ENCODE assay signal across 16 cellular contexts in genomic region chr21:35202431-35202830, GRCh38.
DNase-seq lines count a peak whose midpoint lies in the region; ATAC-seq, FAIRE-seq and TF ChIP-seq lines count a peak whose summit lies in the region.
"Had no signal": no experiment of that assay in that cellular context is flagged by ENCODE, and none has a peak within 500 bp of the region (broad histone marks: within the 10 kb centered on the region; RNA-seq: fewer than 3 reads in every experiment).

No MANE protein-coding gene starts in this region.

- no peak for FAIRE-seq in astrocyte (lab: Jason Lieb, UNC)
- FAIRE-seq in keratinocyte (lab: Jason Lieb, UNC): no peak

- TF ChIP-seq CTCF in natural killer cell (IDR thresholded peaks at IDR 0.05) (no peak), astrocyte (IDR thresholded peaks at IDR 0.05; ENCODE audit: insufficient read depth, low read depth, low read length) (no peak), keratinocyte (optimal IDR thresholded peaks at IDR 0.05 in 1 of 3, IDR thresholded peaks at IDR 0.05 in 1 of 3, conservative IDR thresholded peaks at IDR 0.05 in 1 of 3; ENCODE audit: extremely low read depth in 1 of 3, insufficient read depth in 2 of 3, low read length in 3 of 3) (no peak), vagina (IDR thresholded peaks at IDR 0.05) (no peak)

- no peaks in the 10 kb centered on the region for H3K36me3 ChIP-seq in astrocyte (ENCODE audit: insufficient read depth, low read length)
- H3K36me3 ChIP-seq in keratinocyte (ENCODE audit: control insufficient read depth in 2 of 2, extremely low read depth in 1 of 2, insufficient read depth in 2 of 2, low read length in 2 of 2): no peaks in the 10 kb centered on the region
- no peaks in the 10 kb centered on the region for H3K36me3 ChIP-seq in vagina
- H3K36me3 ChIP-seq: BLaER1 had no signal

- peak overlapping the region; percentile 14 to 55 for H3K27ac Mint-ChIP-seq in natural killer cell treated with Interleukin-12 subunit alpha and Interleukin-12 subunit beta and Interleukin-15 and Interleukin-18, amount 100 ng/mL, for 72 hours
- no peak overlapping the region for H3K27ac Mint-ChIP-seq in natural killer cell
- peak overlapping the region; percentile 95 for H3K27ac Mint-ChIP-seq in astrocyte (ENCODE audit: unreplicated experiment)
- H3K27ac Mint-ChIP-seq: stimulated activated effector memory CD8-positive, alpha-beta T cell treated with anti-CD3 and anti-CD28 coated beads, Interleukin-12 subunit alpha, Interleukin-12 subunit beta, amount 100 ng/mL, for 72 hours had no signal

- dilution Hi-C loops in keratinocyte (cut with MboI; ENCODE audit: extremely low pct_ligation_motif_present, low sequenced_read_pairs): no loop called here

- DNase-seq in natural killer cell treated with Interleukin-12 subunit alpha and Interleukin-12 subunit beta and Interleukin-15 and Interleukin-18, amount 100 ng/mL, for 72 hours (ENCODE audit: low spot score): no peak
- DNase-seq in natural killer cell (no peak), astrocyte (ENCODE audit: low read depth) (no peak), keratinocyte (ENCODE audit: low read depth, low spot score) (no peak), vagina (ENCODE audit: extremely low spot score in 2 of 2) (no peak), GOT3 (lab: John Stamatoyannopoulos, UW) (no peak), NCI-H774 (lab: John Stamatoyannopoulos, UW) (no peak)
- DNase-seq: activated CD4-positive, alpha-beta T cell treated with anti-CD3 and anti-CD28 coated beads, Interleukin-2, amount 50 U/mL, for 48 hours; activated gamma-delta T cell treated with Interleukin-2 at 50 U/mL for 16 hours; central memory CD4-positive, alpha-beta T cell; NCI-H1105; NCI-H524 treated with DMSO at 0.1 percent for 48 hours; RPMI8226 had no signal

- H3K9ac ChIP-seq in astrocyte (ENCODE audit: low read length) (peak overlapping the region; percentile 78), keratinocyte (ENCODE audit: control insufficient read depth, extremely low read depth, insufficient read depth, low read length) (no peak overlapping the region)
- H3K9ac ChIP-seq: BLaER1 had no signal

- peak overlapping the region; percentile 17 for H3K4me3 Mint-ChIP-seq in natural killer cell treated with Interleukin-12 subunit alpha and Interleukin-12 subunit beta and Interleukin-15 and Interleukin-18, amount 100 ng/mL, for 72 hours
- no peak overlapping the region for H3K4me3 Mint-ChIP-seq in natural killer cell
- H3K4me3 Mint-ChIP-seq in astrocyte (ENCODE audit: unreplicated experiment): no peak overlapping the region
- H3K4me3 Mint-ChIP-seq: stimulated activated effector memory CD8-positive, alpha-beta T cell treated with anti-CD3 and anti-CD28 coated beads, Interleukin-12 subunit alpha, Interleukin-12 subunit beta, amount 100 ng/mL, for 72 hours had no signal

- H3K4me2 ChIP-seq in astrocyte (ENCODE audit: low read length) (no peak overlapping the region), keratinocyte (ENCODE audit: control insufficient read depth, extremely low read depth, insufficient read depth, low read depth, low read length) (no peak overlapping the region)
- H3K4me2 ChIP-seq: BLaER1 had no signal

- no peaks in the 10 kb centered on the region for H4K20me1 ChIP-seq in astrocyte (ENCODE audit: insufficient read depth, low read length)
- no peaks in the 10 kb centered on the region for H4K20me1 ChIP-seq in keratinocyte (ENCODE audit: control insufficient read depth, extremely low read depth, insufficient read depth, low read length)
- H4K20me1 ChIP-seq: BLaER1 had no signal

- H2AFZ ChIP-seq in astrocyte (ENCODE audit: low read depth, low read length): no peak overlapping the region
- H2AFZ ChIP-seq in keratinocyte (ENCODE audit: control insufficient read depth, low read length): no peak overlapping the region

- H3K9me3 Mint-ChIP-seq in natural killer cell treated with Interleukin-12 subunit alpha and Interleukin-12 subunit beta and Interleukin-15 and Interleukin-18, amount 100 ng/mL, for 72 hours: no peaks in the 10 kb centered on the region
- H3K9me3 Mint-ChIP-seq in natural killer cell (no peaks in the 10 kb centered on the region), astrocyte (ENCODE audit: unreplicated experiment) (no peaks in the 10 kb centered on the region)
- H3K9me3 Mint-ChIP-seq: stimulated activated effector memory CD8-positive, alpha-beta T cell treated with anti-CD3 and anti-CD28 coated beads, Interleukin-12 subunit alpha, Interleukin-12 subunit beta, amount 100 ng/mL, for 72 hours had no signal

- no peaks in the 10 kb centered on the region for H3K36me3 Mint-ChIP-seq in natural killer cell treated with Interleukin-12 subunit alpha and Interleukin-12 subunit beta and Interleukin-15 and Interleukin-18, amount 100 ng/mL, for 72 hours
- H3K36me3 Mint-ChIP-seq in natural killer cell (no peaks in the 10 kb centered on the region), astrocyte (ENCODE audit: low read depth, unreplicated experiment) (peaks cover 2% of the 10 kb centered on the region)
- H3K36me3 Mint-ChIP-seq: stimulated activated effector memory CD8-positive, alpha-beta T cell treated with anti-CD3 and anti-CD28 coated beads, Interleukin-12 subunit alpha, Interleukin-12 subunit beta, amount 100 ng/mL, for 72 hours had no signal

- H3K4me3 ChIP-seq in astrocyte (ENCODE audit: insufficient read depth, low read depth, low read length) (no peak overlapping the region), keratinocyte (ENCODE audit: control insufficient read depth in 2 of 3, extremely low read depth in 1 of 3, insufficient read depth in 2 of 3, low read depth in 1 of 3, low read length in 3 of 3) (no peak overlapping the region), vagina (no peak overlapping the region)
- H3K4me3 ChIP-seq: BLaER1 had no signal

- H3K4me1 ChIP-seq in astrocyte (ENCODE audit: insufficient read depth, low read length): peaks cover 45% of the 10 kb centered on the region
- peaks cover 35% of the 10 kb centered on the region for H3K4me1 ChIP-seq in keratinocyte (ENCODE audit: control insufficient read depth, extremely low read depth, insufficient read depth, low read length)
- H3K4me1 ChIP-seq in vagina: peaks cover 25% of the 10 kb centered on the region

- H3K27me3 Mint-ChIP-seq in natural killer cell treated with Interleukin-12 subunit alpha and Interleukin-12 subunit beta and Interleukin-15 and Interleukin-18, amount 100 ng/mL, for 72 hours: peaks cover 6 to 12% of the 10 kb centered on the region in 2 donors
- H3K27me3 Mint-ChIP-seq in natural killer cell (ENCODE audit: low read depth in 2 of 2): peaks cover 8 to 11% of the 10 kb centered on the region in 2 donors
- H3K27me3 Mint-ChIP-seq in astrocyte (ENCODE audit: low read depth, unreplicated experiment): no peaks in the 10 kb centered on the region

- no peak for TF ChIP-seq POLR2A in vagina (IDR thresholded peaks at IDR 0.05)

- H3K4me1 Mint-ChIP-seq in natural killer cell treated with Interleukin-12 subunit alpha and Interleukin-12 subunit beta and Interleukin-15 and Interleukin-18, amount 100 ng/mL, for 72 hours (ENCODE audit: low read depth in 2 of 2): peaks cover 38 to 43% of the 10 kb centered on the region in 2 donors
- H3K4me1 Mint-ChIP-seq in natural killer cell (peaks cover 9 to 23% of the 10 kb centered on the region in 2 donors), astrocyte (ENCODE audit: low read depth, unreplicated experiment) (peaks cover 50% of the 10 kb centered on the region)

- H3K79me2 ChIP-seq in astrocyte (ENCODE audit: insufficient read depth, low read length): no peaks in the 10 kb centered on the region
- H3K79me2 ChIP-seq in keratinocyte (ENCODE audit: control insufficient read depth, insufficient read depth, low read length): no peaks in the 10 kb centered on the region

- no peaks in the 10 kb centered on the region for H3K27me3 ChIP-seq in astrocyte (ENCODE audit: insufficient read depth, low read length)
- no peaks in the 10 kb centered on the region for H3K27me3 ChIP-seq in keratinocyte (ENCODE audit: control insufficient read depth, extremely low read depth, insufficient read depth, low read length)
- no peaks in the 10 kb centered on the region for H3K27me3 ChIP-seq in vagina
- H3K27me3 ChIP-seq: BLaER1 had no signal

- no peaks in the 10 kb centered on the region for H3K9me3 ChIP-seq in astrocyte (ENCODE audit: insufficient read depth, low read depth, low read length)
- H3K9me3 ChIP-seq in keratinocyte (ENCODE audit: control insufficient read depth, low read depth, low read length): no peaks in the 10 kb centered on the region
- no peaks in the 10 kb centered on the region for H3K9me3 ChIP-seq in vagina
- H3K9me3 ChIP-seq: BLaER1 had no signal

- H3K9me1 ChIP-seq in keratinocyte (ENCODE audit: control insufficient read depth, extremely low read depth, insufficient read depth, low read length): no peaks in the 10 kb centered on the region

- intact Hi-C loops in natural killer cell (cut with micrococcal nuclease): no loop called here
- intact Hi-C loops in vagina (cut with DNase I): no loop called here

- peak overlapping the region; percentile 96 for H3K27ac ChIP-seq in astrocyte (ENCODE audit: low read depth, low read length)
- H3K27ac ChIP-seq in keratinocyte (ENCODE audit: control insufficient read depth, insufficient read depth, low read length): peak overlapping the region; percentile 25
- peak overlapping the region; percentile 75 for H3K27ac ChIP-seq in vagina
- H3K27ac ChIP-seq: BLaER1 had no signal

- no peak for ATAC-seq in natural killer cell treated with Interleukin-12 subunit alpha and Interleukin-12 subunit beta and Interleukin-15 and Interleukin-18, amount 100 ng/mL, for 72 hours
- ATAC-seq in natural killer cell (no peak), HG03196 (IDR thresholded peaks at IDR 0.05; ENCODE audit: unreplicated experiment) (no peak)
- ATAC-seq: stimulated activated effector memory CD8-positive, alpha-beta T cell treated with anti-CD3 and anti-CD28 coated beads, Interleukin-12 subunit alpha, Interleukin-12 subunit beta, amount 100 ng/mL, for 72 hours had no signal

Comparison
In these comparisons a context has a peak if more than half of its experiments do, and no peak if none do; other contexts are left out.
1. H3K27ac Mint-ChIP-seq: peak in natural killer cell treated with Interleukin-12 subunit alpha and Interleukin-12 subunit beta and Interleukin-15 and Interleukin-18, amount 100 ng/mL, for 72 hours (2 of 2) and astrocyte (single experiment); none in natural killer cell (0 of 2).
2. H3K27ac ChIP-seq: peak in every context shown above with its lines; median percentile 96 in astrocyte; 75 in vagina; 25 in keratinocyte.